In the genomic region with DNA sequence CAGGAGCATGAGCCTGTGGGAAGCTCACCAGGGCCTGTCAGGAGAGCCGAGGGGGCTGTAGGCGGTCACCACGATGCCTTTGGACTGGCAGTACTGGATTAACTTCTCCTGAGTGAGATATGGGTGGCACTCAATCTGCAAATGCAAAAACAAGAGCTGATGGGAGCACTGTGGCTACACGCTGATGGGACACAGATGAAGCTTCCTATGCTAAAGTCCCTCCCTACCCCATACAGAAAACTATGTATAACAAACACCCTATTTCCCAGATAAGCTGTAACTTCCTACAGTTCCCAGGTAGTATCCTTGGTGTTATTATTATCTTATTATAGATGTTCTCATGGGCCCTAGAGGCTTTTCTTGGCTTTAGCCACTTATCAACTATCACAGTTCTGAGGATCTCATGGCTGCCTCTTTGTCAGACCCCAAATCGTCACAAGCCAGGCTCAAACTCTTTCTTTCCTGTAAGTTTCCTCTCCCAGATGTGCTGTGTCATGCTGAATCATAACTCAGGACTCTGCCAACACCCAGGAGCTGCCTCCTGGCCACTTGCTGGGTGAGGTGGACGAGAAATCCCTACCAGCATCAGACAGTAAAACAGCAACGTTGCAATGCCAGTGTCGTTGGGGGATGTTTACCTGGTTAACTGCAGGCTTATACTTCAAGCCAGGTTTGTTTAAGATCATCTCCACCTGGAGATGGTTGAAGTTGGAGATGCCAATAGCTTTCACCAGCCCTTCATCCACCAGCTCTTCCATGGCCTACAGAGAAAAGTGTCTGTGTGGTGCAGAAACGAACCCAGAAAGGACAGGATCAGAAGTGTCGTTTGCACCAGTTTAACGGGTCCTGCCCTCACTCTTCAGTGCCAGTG, we compare ENCODE assay signal across 12 cellular contexts. TPM values are rescaled to one million over a fixed set of nuclear protein-coding genes. Genes with fewer than 3 reads are reported as not detected.
DNase-seq lines count a peak whose midpoint lies in the region; ATAC-seq, FAIRE-seq and TF ChIP-seq lines count a peak whose summit lies in the region.
"Had no signal": no experiment of that assay in that cellular context is flagged by ENCODE, and none has a peak within 500 bp of the region (broad histone marks: within the 10 kb centered on the region; RNA-seq: fewer than 3 reads in every experiment).

No MANE protein-coding gene starts in this region.

- H3K9me3 ChIP-seq in right lobe of liver (no peaks in the 10 kb centered on the region), endodermal cell (ENCODE audit: control insufficient read depth, low read length) (no peaks in the 10 kb centered on the region)
- H3K9me3 ChIP-seq: gastroesophageal sphincter had no signal

- 71% methylated on average over 5 of the region's 11 CpGs for WGBS in right lobe of liver (ENCODE audit: insufficient coverage, low coverage, low lambda C conversion rate, missing lambda C conversion rate)
- WGBS in endodermal cell (ENCODE audit: insufficient coverage in 1 of 2, insufficient read length in 1 of 2), 2 experiments = 91 to 92% methylated on average over 11 of the region's 11 CpGs

- H3K4me1 ChIP-seq in right lobe of liver (peaks cover 0 to under 1% (median 0%) of the 10 kb centered on the region in 4 donors), endodermal cell (ENCODE audit: control insufficient read depth, insufficient read depth, low read length) (no peaks in the 10 kb centered on the region)

- ATAC-seq in activated naive CD4-positive, alpha-beta T cell treated with anti-CD3 and anti-CD28 coated beads, Interleukin-2, amount 50 U/mL, for 72 hours = no peak
- peak; percentile 41 for ATAC-seq in SK-N-SH treated with all-trans-retinoic acid at 6 μM for 48 hours
- ATAC-seq in right lobe of liver = no peak
- ATAC-seq: gastroesophageal sphincter had no signal

- H3K36me3 ChIP-seq in right lobe of liver (peaks cover 0 to 5% (median 0%) of the 10 kb centered on the region in 4 donors), endodermal cell (ENCODE audit: control insufficient read depth, insufficient read depth, low read length) (peaks cover 94% of the 10 kb centered on the region)

- TF ChIP-seq CTCF in right lobe of liver (IDR thresholded peaks at IDR 0.05) (no peak), endodermal cell (conservative IDR thresholded peaks at IDR 0.05) (no peak)

- no peak for TF ChIP-seq POLR2A in right lobe of liver (IDR thresholded peaks at IDR 0.05)

- FAIRE-seq in urothelium cell line (lab: Jason Lieb, UNC) = no peak

- no peak for DNase-seq in activated naive CD4-positive, alpha-beta T cell treated with anti-CD3 and anti-CD28 coated beads, Interleukin-2, amount 50 U/mL, for 72 hours (ENCODE audit: low spot score in 2 of 2)
- DNase-seq in activated naive CD4-positive, alpha-beta T cell treated with Interleukin-2 at 50 U/mL for 16 hours = no peak
- peak; percentile 88 for DNase-seq in fibroblast of gingiva (ENCODE audit: low read depth)
- DNase-seq in urothelium cell line (ENCODE audit: low spot score) = peak; percentile 8
- no peak for DNase-seq in T-helper 2 cell
- DNase-seq in right lobe of liver = no peak
- DNase-seq in endodermal cell = no peak
- DNase-seq: NCI-H1048; stimulated activated naive CD4-positive, alpha-beta T cell treated with Interleukin-2 at 50 U/mL for 16 hours had no signal

- no peaks in the 10 kb centered on the region for H3K27me3 Mint-ChIP-seq in endodermal cell (ENCODE audit: insufficient read depth)
- H3K27me3 Mint-ChIP-seq: activated naive CD4-positive, alpha-beta T cell treated with anti-CD3 and anti-CD28 coated beads, Interleukin-2, amount 50 U/mL, for 24 hours had no signal

- H3K27ac ChIP-seq in right lobe of liver (no peak overlapping the region), endodermal cell (ENCODE audit: low read depth, low read length) (no peak overlapping the region)
- H3K27ac ChIP-seq: gastroesophageal sphincter had no signal

- H3K4me3 ChIP-seq in right lobe of liver (no peak overlapping the region), endodermal cell (ENCODE audit: low read length) (no peak overlapping the region)
- H3K4me3 ChIP-seq: gastroesophageal sphincter had no signal

- no peak overlapping the region for H3K9ac ChIP-seq in endodermal cell (ENCODE audit: extremely low read depth, low read length, poor library complexity, severe bottlenecking)

- no peaks in the 10 kb centered on the region for H3K9me3 Mint-ChIP-seq in activated naive CD4-positive, alpha-beta T cell treated with anti-CD3 and anti-CD28 coated beads, Interleukin-2, amount 50 U/mL, for 72 hours
- H3K9me3 Mint-ChIP-seq in endodermal cell = no peaks in the 10 kb centered on the region
- H3K9me3 Mint-ChIP-seq: activated naive CD4-positive, alpha-beta T cell treated with anti-CD3 and anti-CD28 coated beads, Interleukin-2, amount 50 U/mL, for 24 hours had no signal

- H3K27ac Mint-ChIP-seq in activated naive CD4-positive, alpha-beta T cell treated with anti-CD3 and anti-CD28 coated beads, Interleukin-2, amount 50 U/mL, for 72 hours = peak overlapping the region; percentile 48 to 86
- H3K27ac Mint-ChIP-seq in endodermal cell = no peak overlapping the region
- H3K27ac Mint-ChIP-seq: activated naive CD4-positive, alpha-beta T cell treated with anti-CD3 and anti-CD28 coated beads, Interleukin-2, amount 50 U/mL, for 24 hours had no signal

- peaks cover 15% of the 10 kb centered on the region for H3K4me1 Mint-ChIP-seq in endodermal cell

- no peaks in the 10 kb centered on the region for H3K27me3 ChIP-seq in right lobe of liver
- H3K27me3 ChIP-seq in endodermal cell (ENCODE audit: control insufficient read depth, insufficient read depth, low read length, poor library complexity, severe bottlenecking) = no peaks in the 10 kb centered on the region
- H3K27me3 ChIP-seq: gastroesophageal sphincter had no signal

- intact Hi-C loops in right lobe of liver (cut with DNase I) = loop anchor here in 1 of 2 donors (10.0 kb wide), 1 partner anchor 66 kb away; no protein-coding TSS in a partner anchor

- H3K36me3 Mint-ChIP-seq in activated naive CD4-positive, alpha-beta T cell treated with anti-CD3 and anti-CD28 coated beads, Interleukin-2, amount 50 U/mL, for 72 hours = peaks cover 0 to 14% of the 10 kb centered on the region in 2 donors
- peaks cover 80% of the 10 kb centered on the region for H3K36me3 Mint-ChIP-seq in endodermal cell (ENCODE audit: low read depth)

- no peak overlapping the region for H3K4me3 Mint-ChIP-seq in endodermal cell
- H3K4me3 Mint-ChIP-seq: activated naive CD4-positive, alpha-beta T cell treated with anti-CD3 and anti-CD28 coated beads, Interleukin-2, amount 50 U/mL, for 24 hours had no signal

TF ChIP-seq in SK-N-SH treated with all-trans-retinoic acid at 6 μM for 48 hours, 23 proteins besides CTCF, POLR2A, EP300 and RAD21 (continues in another document):
- no peak for TF ChIP-seq ZFP3 (CRISPR knock-in tag; IDR thresholded peaks at IDR 0.05)
- TF ChIP-seq GLIS3 (CRISPR knock-in tag; IDR thresholded peaks at IDR 0.05) = no peak
- TF ChIP-seq BACH2 (CRISPR knock-in tag; IDR thresholded peaks at IDR 0.05; ENCODE audit: borderline replicate concordance) = no peak
- no peak for TF ChIP-seq TSHZ2 (CRISPR knock-in tag; IDR thresholded peaks at IDR 0.05)
- no peak for TF ChIP-seq ESRRG (CRISPR knock-in tag; IDR thresholded peaks at IDR 0.05)
- TF ChIP-seq SNAI2 (CRISPR knock-in tag; IDR thresholded peaks at IDR 0.05) = no peak
- no peak for TF ChIP-seq ZC3H10 (CRISPR knock-in tag; IDR thresholded peaks at IDR 0.05)
- TF ChIP-seq TCF4 (CRISPR knock-in tag; IDR thresholded peaks at IDR 0.05; ENCODE audit: borderline replicate concordance) = no peak
- no peak for TF ChIP-seq ISL1 (CRISPR knock-in tag; IDR thresholded peaks at IDR 0.05)
- no peak for TF ChIP-seq ZFP30 (CRISPR knock-in tag; IDR thresholded peaks at IDR 0.05)
- TF ChIP-seq ARNTL (CRISPR knock-in tag; IDR thresholded peaks at IDR 0.05; ENCODE audit: borderline replicate concordance, low read depth) = no peak
- no peak for TF ChIP-seq OSR1 (CRISPR knock-in tag; IDR thresholded peaks at IDR 0.05)
- no peak for TF ChIP-seq PPARA (CRISPR knock-in tag; IDR thresholded peaks at IDR 0.05; ENCODE audit: borderline replicate concordance)
- no peak for TF ChIP-seq TOX (CRISPR knock-in tag; IDR thresholded peaks at IDR 0.05; ENCODE audit: borderline replicate concordance)
- no peak for TF ChIP-seq ZNF565 (CRISPR knock-in tag; conservative IDR thresholded peaks at IDR 0.05; ENCODE audit: low read depth)

RNA-seq across cellular contexts. Expression of gene AKR1B1, which starts 10.3 kb away (rescaled TPM):
- 100 to 1,000 TPM; 104 to 144 TPM for total RNA-seq in activated naive CD4-positive, alpha-beta T cell treated with anti-CD3 and anti-CD28 coated beads, Interleukin-2, amount 50 U/mL, for 72 hours
- total RNA-seq in right lobe of liver = 10 to 100 TPM in 3 of 6 experiments, 1 to 10 TPM in 3; 6.9 to 18.1 (median 9.7) TPM
- total RNA-seq in endodermal cell = 100 to 1,000 TPM; 152 to 216 TPM
- 148 TPM for polyA plus RNA-seq in endodermal cell (2013, experiment 1 of 2)
- 146 TPM for polyA plus RNA-seq in endodermal cell (2013, experiment 2 of 2)

Comparison
In these comparisons a context has a peak if more than half of its experiments do, and no peak if none do; other contexts are left out.
1. DNase-seq: peak in fibroblast of gingiva (single experiment) and urothelium cell line (single experiment); none in activated naive CD4-positive, alpha-beta T cell treated with anti-CD3 and anti-CD28 coated beads, Interleukin-2, amount 50 U/mL, for 72 hours (0 of 2), activated naive CD4-positive, alpha-beta T cell treated with Interleukin-2 at 50 U/mL for 16 hours (single experiment), T-helper 2 cell (0 of 5), right lobe of liver (0 of 3) and endodermal cell (single experiment).
2. RNA of gene AKR1B1, which starts 10.3 kb away (total RNA-seq): 152 to 216 TPM in endodermal cell and 104 to 144 TPM in activated naive CD4-positive, alpha-beta T cell treated with anti-CD3 and anti-CD28 coated beads, Interleukin-2, amount 50 U/mL, for 72 hours; 6.9 to 18.1 TPM in right lobe of liver; every median in the first group is over 4 times any median in the second.